2 cellular contexts compared by ENCODE assay signal in genomic region chr11:68454767-68455166, GRCh38.
TF ChIP-seq lines count a peak whose summit lies in the region.

No MANE protein-coding gene starts in this region.

TF ChIP-seq in Ishikawa, 13 proteins besides CTCF, POLR2A, EP300 and RAD21 (continued from another document):
- TF ChIP-seq, protein P1, sequence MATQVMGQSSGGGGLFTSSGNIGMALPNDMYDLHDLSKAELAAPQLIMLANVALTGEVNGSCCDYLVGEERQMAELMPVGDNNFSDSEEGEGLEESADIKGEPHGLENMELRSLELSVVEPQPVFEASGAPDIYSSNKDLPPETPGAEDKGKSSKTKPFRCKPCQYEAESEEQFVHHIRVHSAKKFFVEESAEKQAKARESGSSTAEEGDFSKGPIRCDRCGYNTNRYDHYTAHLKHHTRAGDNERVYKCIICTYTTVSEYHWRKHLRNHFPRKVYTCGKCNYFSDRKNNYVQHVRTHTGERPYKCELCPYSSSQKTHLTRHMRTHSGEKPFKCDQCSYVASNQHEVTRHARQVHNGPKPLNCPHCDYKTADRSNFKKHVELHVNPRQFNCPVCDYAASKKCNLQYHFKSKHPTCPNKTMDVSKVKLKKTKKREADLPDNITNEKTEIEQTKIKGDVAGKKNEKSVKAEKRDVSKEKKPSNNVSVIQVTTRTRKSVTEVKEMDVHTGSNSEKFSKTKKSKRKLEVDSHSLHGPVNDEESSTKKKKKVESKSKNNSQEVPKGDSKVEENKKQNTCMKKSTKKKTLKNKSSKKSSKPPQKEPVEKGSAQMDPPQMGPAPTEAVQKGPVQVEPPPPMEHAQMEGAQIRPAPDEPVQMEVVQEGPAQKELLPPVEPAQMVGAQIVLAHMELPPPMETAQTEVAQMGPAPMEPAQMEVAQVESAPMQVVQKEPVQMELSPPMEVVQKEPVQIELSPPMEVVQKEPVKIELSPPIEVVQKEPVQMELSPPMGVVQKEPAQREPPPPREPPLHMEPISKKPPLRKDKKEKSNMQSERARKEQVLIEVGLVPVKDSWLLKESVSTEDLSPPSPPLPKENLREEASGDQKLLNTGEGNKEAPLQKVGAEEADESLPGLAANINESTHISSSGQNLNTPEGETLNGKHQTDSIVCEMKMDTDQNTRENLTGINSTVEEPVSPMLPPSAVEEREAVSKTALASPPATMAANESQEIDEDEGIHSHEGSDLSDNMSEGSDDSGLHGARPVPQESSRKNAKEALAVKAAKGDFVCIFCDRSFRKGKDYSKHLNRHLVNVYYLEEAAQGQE (IDR thresholded peaks at IDR 0.05; ENCODE audit: low read depth), result no peak
- TF ChIP-seq TCF12 (IDR thresholded peaks at IDR 0.05; ENCODE audit: low read depth), result 0 out of 2 replicates have a peak, but pooled peaks have one; percentile 13
- TF ChIP-seq, protein P2, sequence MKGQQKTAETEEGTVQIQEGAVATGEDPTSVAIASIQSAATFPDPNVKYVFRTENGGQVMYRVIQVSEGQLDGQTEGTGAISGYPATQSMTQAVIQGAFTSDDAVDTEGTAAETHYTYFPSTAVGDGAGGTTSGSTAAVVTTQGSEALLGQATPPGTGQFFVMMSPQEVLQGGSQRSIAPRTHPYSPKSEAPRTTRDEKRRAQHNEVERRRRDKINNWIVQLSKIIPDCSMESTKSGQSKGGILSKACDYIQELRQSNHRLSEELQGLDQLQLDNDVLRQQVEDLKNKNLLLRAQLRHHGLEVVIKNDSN (IDR thresholded peaks at IDR 0.05), result no peak
- TF ChIP-seq TAF1 (IDR thresholded peaks at IDR 0.05; ENCODE audit: low read depth), result no peak
- TF ChIP-seq FOXM1 (IDR thresholded peaks at IDR 0.05; ENCODE audit: borderline replicate concordance, low read depth), result no peak
- no peak for TF ChIP-seq NFIC (IDR thresholded peaks at IDR 0.05)
- peak; percentile 58; the same call in 1 of the 2 replicates for TF ChIP-seq EGR1 (IDR thresholded peaks at IDR 0.05)

TF ChIP-seq in K562, 482 proteins besides CTCF, POLR2A, EP300 and RAD21 (continued from another document):
- TF ChIP-seq ZNF592 (IDR thresholded peaks at IDR 0.05) (no peak), FIP1L1 (IDR thresholded peaks at IDR 0.05; ENCODE audit: low read depth, low read length, poor library complexity, severe bottlenecking) (no peak), BRF2 (IDR thresholded peaks at IDR 0.05; ENCODE audit: borderline replicate concordance, insufficient read depth, insufficient read length) (no peak), ZFP36 (IDR thresholded peaks at IDR 0.05; ENCODE audit: low read depth, low read length, partially characterized antibody) (peak; percentile 74), NFE2 (IDR thresholded peaks at IDR 0.05; ENCODE audit: low read depth) (no peak)
